In genomic region chr1:51247022-51247421, GRCh38 we compare ENCODE assay signal across 12 cellular contexts. TPM values are rescaled to one million over a fixed set of nuclear protein-coding genes. Genes with fewer than 3 reads are reported as not detected.
DNase-seq lines count a peak whose midpoint lies in the region; ATAC-seq and TF ChIP-seq lines count a peak whose summit lies in the region.
"Had no signal": no experiment of that assay in that cellular context is flagged by ENCODE, and none has a peak within 500 bp of the region (broad histone marks: within the 10 kb centered on the region; RNA-seq: fewer than 3 reads in every experiment).

No MANE protein-coding gene starts in this region.

- H3K18ac ChIP-seq in trophoblast cell (ENCODE audit: low read length), result no peak overlapping the region

- peaks cover 1 to 3% of the 10 kb centered on the region in 2 experiments for H3K4me1 ChIP-seq in trophoblast cell (ENCODE audit: control insufficient read depth in 1 of 2, insufficient read depth in 2 of 2, low read length in 2 of 2)

- H2BK120ac ChIP-seq in trophoblast cell (ENCODE audit: insufficient read depth, low read length, poor library complexity), result no peak overlapping the region

- peaks cover 10% of the 10 kb centered on the region for H3K79me2 ChIP-seq in trophoblast cell (ENCODE audit: control insufficient read depth, insufficient read depth, low read length, poor library complexity)

- no peak overlapping the region for H3K4me3 ChIP-seq in trophoblast cell (ENCODE audit: low read depth, low read length)
- H3K4me3 ChIP-seq in brain microvascular endothelial cell (ENCODE audit: low read depth, low read length), result no peak overlapping the region
- H3K4me3 ChIP-seq: coronary artery had no signal

- H3K36me3 ChIP-seq in trophoblast cell (ENCODE audit: control insufficient read depth in 1 of 2, insufficient read depth in 2 of 2, low read length in 2 of 2) (peaks cover 3 to 7% of the 10 kb centered on the region in 2 experiments), brain microvascular endothelial cell (replicated peaks) (no peaks in the 10 kb centered on the region)

- H3K79me1 ChIP-seq in trophoblast cell (ENCODE audit: low read length), result no peaks in the 10 kb centered on the region

- no peak for DNase-seq in trophoblast cell
- no peak for DNase-seq in NCI-H2227 (lab: John Stamatoyannopoulos, UW; ENCODE audit: unreplicated experiment)
- DNase-seq in COLO668 (lab: John Stamatoyannopoulos, UW; ENCODE audit: unreplicated experiment), result no peak
- DNase-seq in brain microvascular endothelial cell, result no peak
- no peak for DNase-seq in NCI-H345 treated with DMSO at 0.1 percent for 48 hours (lab: John Stamatoyannopoulos, UW; ENCODE audit: unreplicated experiment)
- DNase-seq: activated CD4-positive, alpha-beta T cell treated with anti-CD3 and anti-CD28 coated beads for 4 hours; NCI-H524; SIG-M5 had no signal

- no peak overlapping the region for H2BK5ac ChIP-seq in trophoblast cell (ENCODE audit: low read depth, low read length, poor library complexity)

- in situ Hi-C loops in brain microvascular endothelial cell (cut with HindIII; ENCODE audit: low pct_ligation_motif_present, low sequenced_read_pairs), result no loop called here

- H3K4ac ChIP-seq in trophoblast cell (ENCODE audit: low read depth, low read length), result peak overlapping the region; percentile 89

- H3K14ac ChIP-seq in trophoblast cell (ENCODE audit: low read length), result no peak overlapping the region

- no peak overlapping the region for H3K9ac ChIP-seq in trophoblast cell (ENCODE audit: low read length)

- TF ChIP-seq CTCF in brain microvascular endothelial cell (IDR thresholded peaks at IDR 0.05; ENCODE audit: low read depth, low read length, missing control alignments), result no peak

- no peak overlapping the region for H4K8ac ChIP-seq in trophoblast cell (ENCODE audit: low read depth, low read length)

- H3K27me3 ChIP-seq in trophoblast cell (ENCODE audit: insufficient read depth, low read length) (no peaks in the 10 kb centered on the region), brain microvascular endothelial cell (replicated peaks) (no peaks in the 10 kb centered on the region)

- WGBS in trophoblast cell (ENCODE audit: extremely low coverage, insufficient coverage, insufficient read length), result no CpG with 5 or more reads among the region's 2 CpGs

- H2AFZ ChIP-seq in trophoblast cell (ENCODE audit: insufficient read depth, low read length, poor library complexity), result no peak overlapping the region

- no peak overlapping the region for H2BK12ac ChIP-seq in trophoblast cell (ENCODE audit: low read length)

- H3K4me2 ChIP-seq in trophoblast cell (ENCODE audit: low read length), result no peak overlapping the region

- H4K12ac ChIP-seq in trophoblast cell (ENCODE audit: low read depth, low read length), result no peak overlapping the region

- no peak overlapping the region for H2AK5ac ChIP-seq in trophoblast cell (ENCODE audit: low read length)

- no peak overlapping the region for H4K91ac ChIP-seq in trophoblast cell (ENCODE audit: low read depth, low read length)

- H3K23ac ChIP-seq in trophoblast cell (ENCODE audit: low read length), result no peak overlapping the region

- ATAC-seq in GM19023 (IDR thresholded peaks at IDR 0.05; ENCODE audit: unreplicated experiment) (peak; percentile 54), GM21717 (IDR thresholded peaks at IDR 0.05; ENCODE audit: unreplicated experiment) (peak; percentile 86), HG03378 (IDR thresholded peaks at IDR 0.05; ENCODE audit: unreplicated experiment) (peak; percentile 94)

- H3K27ac ChIP-seq in trophoblast cell (ENCODE audit: low read depth, low read length) (no peak overlapping the region), brain microvascular endothelial cell (no peak overlapping the region)
- H3K27ac ChIP-seq: coronary artery had no signal

- H3K9me3 ChIP-seq in trophoblast cell (ENCODE audit: insufficient read depth, low read depth, low read length), result no peaks in the 10 kb centered on the region

RNA-seq across cellular contexts. Expression of gene RNF11, which starts 10.9 kb away (rescaled TPM):
- 142 and 155 TPM in 2 replicates for polyA plus RNA-seq in trophoblast cell (2013)
